ENCODE assay signal across 16 cellular contexts in genomic region chr3:133077688-133078087, GRCh38. TPM values are rescaled to one million over a fixed set of nuclear protein-coding genes. Genes with fewer than 3 reads are reported as not detected.
A peak's percentile ranks its signal among the peaks of the same experiment; 100 is the strongest.
DNase-seq lines count a peak whose midpoint lies in the region; ATAC-seq and TF ChIP-seq lines count a peak whose summit lies in the region.
"Had no signal": no experiment of that assay in that cellular context is flagged by ENCODE, and none has a peak within 500 bp of the region (broad histone marks: within the 10 kb centered on the region; RNA-seq: fewer than 3 reads in every experiment).

No MANE protein-coding gene starts in this region.

- H3K79me2 ChIP-seq in GM23338 (replicated peaks; ENCODE audit: insufficient read depth) (0 out of 2 replicates have a peak, but pooled peaks cover 6% of the 10 kb centered on the region), smooth muscle cell (ENCODE audit: low read depth) (no peaks in the 10 kb centered on the region)

- H3K4me3 ChIP-seq in GM23338 (no peak overlapping the region), prostate gland (no peak overlapping the region), smooth muscle cell (no peak overlapping the region)

- H3K4me1 ChIP-seq in GM23338 (ENCODE audit: insufficient read depth) = no peaks in the 10 kb centered on the region
- no peaks in the 10 kb centered on the region for H3K4me1 ChIP-seq in prostate gland (replicated peaks)
- no peaks in the 10 kb centered on the region for H3K4me1 ChIP-seq in smooth muscle cell (ENCODE audit: low read depth)
- H3K4me1 ChIP-seq: BE2C, Caco-2 had no signal

- no peaks in the 10 kb centered on the region for H3K9me3 Mint-ChIP-seq in GM23338

- H3K27me3 ChIP-seq in GM23338 (ENCODE audit: insufficient read depth) (no peaks in the 10 kb centered on the region), prostate gland (replicated peaks; ENCODE audit: insufficient read depth) (no peaks in the 10 kb centered on the region), smooth muscle cell (ENCODE audit: low read depth) (no peaks in the 10 kb centered on the region)
- H3K27me3 ChIP-seq: BE2C had no signal

- intact Hi-C loops in prostate gland (cut with DNase I) = no loop called here
- intact Hi-C loops in left cardiac atrium (cut with DNase I) = no loop called here
- intact Hi-C loops in cardiac septum (cut with DNase I) = no loop called here

- H2AFZ ChIP-seq in GM23338 = no peak overlapping the region
- H2AFZ ChIP-seq in smooth muscle cell (ENCODE audit: low read depth) = no peak overlapping the region

- H3K36me3 ChIP-seq in GM23338 (ENCODE audit: insufficient read depth) (no peaks in the 10 kb centered on the region), prostate gland (no peaks in the 10 kb centered on the region), smooth muscle cell (ENCODE audit: low read depth) (no peaks in the 10 kb centered on the region)

- peaks cover 4% of the 10 kb centered on the region; the same call in 1 of the 3 replicates for H3K36me3 Mint-ChIP-seq in GM23338 (ENCODE audit: low read depth)
- H3K36me3 Mint-ChIP-seq: CD4-positive, CD25-positive, alpha-beta regulatory T cell; CD8-positive, alpha-beta memory T cell had no signal

- peaks cover 2% of the 10 kb centered on the region for H3K27me3 Mint-ChIP-seq in GM23338 (ENCODE audit: insufficient read depth, low read depth, poor library complexity)

- H3K27ac ChIP-seq in GM23338 (ENCODE audit: low read depth) = no peak overlapping the region
- H3K27ac ChIP-seq in prostate gland = no peak overlapping the region
- H3K27ac ChIP-seq in smooth muscle cell (ENCODE audit: low read depth) = no peak overlapping the region
- H3K27ac ChIP-seq: HL-60 had no signal

- H3K9me3 ChIP-seq in prostate gland (no peaks in the 10 kb centered on the region), smooth muscle cell (replicated peaks; ENCODE audit: low read depth) (no peaks in the 10 kb centered on the region)
- H3K9me3 ChIP-seq: BE2C, Caco-2 had no signal

- H3K4me1 Mint-ChIP-seq in GM23338 = peaks cover 3% of the 10 kb centered on the region; the same call in 2 of the 3 replicates
- H3K4me1 Mint-ChIP-seq: CD4-positive, CD25-positive, alpha-beta regulatory T cell; CD8-positive, alpha-beta memory T cell had no signal

- TF ChIP-seq CTCF in GM23338 (conservative IDR thresholded peaks at IDR 0.05; ENCODE audit: low read depth in 2 of 2) (no peak), prostate gland (IDR thresholded peaks at IDR 0.05) (no peak), smooth muscle cell (IDR thresholded peaks at IDR 0.05; ENCODE audit: borderline replicate concordance, insufficient read depth, poor library complexity, severe bottlenecking) (no peak)

- H3K4me2 ChIP-seq in GM23338 (no peak overlapping the region), smooth muscle cell (no peak overlapping the region)

- WGBS in prostate gland = 9% methylated on average over 3 of the region's 3 CpGs
- WGBS in smooth muscle cell (ENCODE audit: low lambda C conversion rate) = 77% methylated on average over 3 of the region's 3 CpGs

- no peaks in the 10 kb centered on the region for H3K9me2 ChIP-seq in GM23338 (ENCODE audit: insufficient read depth)

- DNase-seq in ELF-1 (ENCODE audit: low read depth, low spot score) (peak; percentile 5), GM23338 (ENCODE audit: low spot score) (no peak), NCI-H69 (lab: John Stamatoyannopoulos, UW) (peak; percentile 47), prostate gland (ENCODE audit: low spot score) (peak; percentile 6), left cardiac atrium (no peak), cardiac septum (ENCODE audit: low spot score) (no peak), smooth muscle cell (lab: John Stamatoyannopoulos, UW; ENCODE audit: unreplicated experiment) (no peak)
- DNase-seq: ACHN; BE2C; C1 segment of cervical spinal cord; Caco-2; CD4-positive, CD25-positive, alpha-beta regulatory T cell; CD8-positive, alpha-beta memory T cell; GF-D8; HCEC 1CT had no signal

- no peak overlapping the region for H3K4me3 Mint-ChIP-seq in GM23338
- H3K4me3 Mint-ChIP-seq: CD4-positive, CD25-positive, alpha-beta regulatory T cell; CD8-positive, alpha-beta memory T cell had no signal

- H3K9ac ChIP-seq in smooth muscle cell (ENCODE audit: low read depth) = no peak overlapping the region

- no peak for TF ChIP-seq POLR2A in prostate gland (IDR thresholded peaks at IDR 0.05)

- 0 out of 2 replicates have a peak overlapping the region, but pooled peaks have one; percentile 11 for H3K27ac Mint-ChIP-seq in GM23338
- H3K27ac Mint-ChIP-seq: CD4-positive, CD25-positive, alpha-beta regulatory T cell; CD8-positive, alpha-beta memory T cell had no signal

- ATAC-seq in GM23338 = peak; percentile 34; the same call in 2 of the 3 replicates
- no peak for ATAC-seq in left cardiac atrium

- H3F3A ChIP-seq in GM23338 (replicated peaks; ENCODE audit: low read depth) (no peaks in the 10 kb centered on the region), smooth muscle cell (ENCODE audit: low read depth) (no peaks in the 10 kb centered on the region)

- H4K20me1 ChIP-seq in GM23338 (replicated peaks; ENCODE audit: insufficient read depth) (peaks cover 3% of the 10 kb centered on the region; the same call in 1 of the 2 replicates), smooth muscle cell (ENCODE audit: low read depth) (no peaks in the 10 kb centered on the region)

TF ChIP-seq in GM23338, 12 proteins besides CTCF, POLR2A, EP300 and RAD21:
- no peak for TF ChIP-seq POLR2AphosphoS5 (IDR thresholded peaks at IDR 0.05; ENCODE audit: low read depth)
- TF ChIP-seq NANOG (IDR thresholded peaks at IDR 0.05; ENCODE audit: borderline replicate concordance) = no peak
- no peak for TF ChIP-seq JUNB (IDR thresholded peaks at IDR 0.05; ENCODE audit: unreplicated experiment)
- TF ChIP-seq ZNF114 (CRISPR knock-in tag; IDR thresholded peaks at IDR 0.05) = no peak

RNA-seq across cellular contexts. Expression of gene TMEM108, which starts 39.5 kb away (rescaled TPM):
- 7.4 and 7.9 TPM in 2 replicates for total RNA-seq in GM23338 (2014; rRNA removed; shearing (Covaris generic))
- 13.2 and 15.3 TPM in 2 replicates for polyA plus RNA-seq in GM23338 (2016; fragmentation: Nextera tagmentation; extraction: Ambion mirVana)
- 1 to 10 TPM in 1 of 2 donors, not detected in 1; 8.1 TPM for total RNA-seq in prostate gland
- total RNA-seq in left cardiac atrium = 1 to 10 TPM; 7.7 TPM
- total RNA-seq in cardiac septum = 1.3 TPM
- 2.4 and 2.7 TPM in 2 replicates for total RNA-seq in smooth muscle cell
- polyA plus RNA-seq in smooth muscle cell = 8.8 and 10.8 TPM in 2 replicates
- total RNA-seq: Caco-2; CD4-positive, CD25-positive, alpha-beta regulatory T cell; CD8-positive, alpha-beta memory T cell had no signal
- polyA plus RNA-seq: CD8-positive, alpha-beta memory T cell had no signal

Comparison
In these comparisons a context has a peak if more than half of its experiments do, and no peak if none do; other contexts are left out.
1. DNase-seq: peak in ELF-1 (single experiment), NCI-H69 (single experiment) and prostate gland (single experiment); none in GM23338 (single experiment), left cardiac atrium (single experiment), cardiac septum (single experiment) and smooth muscle cell (single experiment).